26 cellular contexts compared by ENCODE assay signal in genomic region chr1:18637962-18638817, GRCh38. TPM values are rescaled to one million over a fixed set of nuclear protein-coding genes. Genes with fewer than 3 reads are reported as not detected.
"Had no signal": no experiment of that assay in that cellular context is flagged by ENCODE, and none has a peak within 500 bp of the region (broad histone marks: within the 10 kb centered on the region; RNA-seq: fewer than 3 reads in every experiment).

No MANE protein-coding gene starts in this region.

- H3K9me3 Mint-ChIP-seq: activated naive CD4-positive, alpha-beta T cell treated with anti-CD3 and anti-CD28 coated beads for 36 hours; activated T-cell treated with anti-CD3 and anti-CD28 coated beads, Interleukin-2, amount 50 U/mL, for 4 hours; activated T-helper 2 cell treated with anti-CD3 and anti-CD28 coated beads, Interferon-gamma antibody, Interleukin-2, Interleukin-4, amounts not matched to agents 10 μg/mL and 5 μg/mL and 100 μg/mL, durations not matched to agents 14 hours and 24 hours and 36 hours; memory B cell; stimulated activated naive CD8-positive, alpha-beta T cell treated with anti-CD3 and anti-CD28 coated beads, Interleukin-15, Interleukin-2, amounts not matched to agents 100 ng/mL and 50 ng/mL, for 24 hours had no signal

- ATAC-seq: activated T-cell treated with anti-CD3 and anti-CD28 coated beads, Interleukin-2, amount 50 U/mL, for 4 hours; esophagus mucosa; left colon; mucosa of descending colon; right cardiac atrium had no signal

- DNase-seq: activated CD4-positive, alpha-beta T cell treated with anti-CD3 and anti-CD28 coated beads, Interleukin-2, amount 50 U/mL, for 4 hours; activated CD8-positive, alpha-beta memory T cell treated with anti-CD3 and anti-CD28 coated beads, Interleukin-2, amount 50 U/mL, for 48 hours; activated naive CD4-positive, alpha-beta T cell treated with anti-CD3 and anti-CD28 coated beads for 36 hours; activated T-cell treated with anti-CD3 and anti-CD28 coated beads, Interleukin-2, amount 50 U/mL, for 4 hours; amygdala; foreskin melanocyte; hypothalamus; left colon; mucosa of descending colon; right cardiac atrium; stimulated activated CD4-positive, alpha-beta T cell treated with anti-CD3 and anti-CD28 coated beads, Interleukin-4, amount 100 ng/mL, for 24 hours; substantia nigra; T-helper 9 cell; thyroid gland had no signal

- H3K4me3 ChIP-seq: mucosa of descending colon, prostate gland, thyroid gland had no signal

- FAIRE-seq: keratinocyte had no signal

- H3K27ac Mint-ChIP-seq: activated naive CD4-positive, alpha-beta T cell treated with anti-CD3 and anti-CD28 coated beads for 36 hours; activated T-helper 2 cell treated with anti-CD3 and anti-CD28 coated beads, Interferon-gamma antibody, Interleukin-2, Interleukin-4, amounts not matched to agents 10 μg/mL and 5 μg/mL and 100 μg/mL, durations not matched to agents 14 hours and 24 hours and 36 hours; memory B cell; stimulated activated naive CD8-positive, alpha-beta T cell treated with anti-CD3 and anti-CD28 coated beads, Interleukin-15, Interleukin-2, amounts not matched to agents 100 ng/mL and 50 ng/mL, for 24 hours had no signal

- H3K27ac ChIP-seq: prostate gland, thyroid gland had no signal

- H3K9me3 ChIP-seq: mucosa of descending colon, prostate gland, thyroid gland had no signal

- H3K36me3 ChIP-seq: prostate gland, thyroid gland had no signal

- H3K4me1 ChIP-seq: prostate gland had no signal

- H3K4me3 Mint-ChIP-seq: activated naive CD4-positive, alpha-beta T cell treated with anti-CD3 and anti-CD28 coated beads for 36 hours; activated T-cell treated with anti-CD3 and anti-CD28 coated beads, Interleukin-2, amount 50 U/mL, for 4 hours; memory B cell; stimulated activated naive CD8-positive, alpha-beta T cell treated with anti-CD3 and anti-CD28 coated beads, Interleukin-15, Interleukin-2, amounts not matched to agents 100 ng/mL and 50 ng/mL, for 24 hours had no signal

RNA-seq across cellular contexts. Expression of gene PAX7, which starts 7.5 kb away (rescaled TPM):
- total RNA-seq: activated CD8-positive, alpha-beta memory T cell treated with anti-CD3 and anti-CD28 coated beads for 36 hours; activated naive CD4-positive, alpha-beta T cell treated with anti-CD3 and anti-CD28 coated beads for 36 hours; activated T-cell treated with anti-CD3 and anti-CD28 coated beads, Interleukin-2, amount 50 U/mL, for 4 hours; activated T-helper 2 cell treated with anti-CD3 and anti-CD28 coated beads, Interferon-gamma antibody, Interleukin-2, Interleukin-4, amounts not matched to agents 10 μg/mL and 5 μg/mL and 100 μg/mL, durations not matched to agents 14 hours and 24 hours and 36 hours; cardiac septum; chondrocyte; esophagus mucosa; left colon; mucosa of descending colon; osteocyte; right cardiac atrium; T-helper 1 cell treated with Interleukin-12 subunit alpha and Interleukin-12 subunit beta and Interleukin-4 antibody, amounts not matched to agents 30 ng/mL and 1 ng/mL, for 36 hours had no signal
- polyA plus RNA-seq: keratinocyte, right cardiac atrium, urinary bladder had no signal
